8 cellular contexts compared by ENCODE assay signal in genomic region chr12:92927055-92927435, GRCh38. TPM values are rescaled to one million over a fixed set of nuclear protein-coding genes. Genes with fewer than 3 reads are reported as not detected.
DNase-seq lines count a peak whose midpoint lies in the region; ATAC-seq, FAIRE-seq and TF ChIP-seq lines count a peak whose summit lies in the region.

No MANE protein-coding gene starts in this region.

- H4K20me1 ChIP-seq in neural cell (ENCODE audit: insufficient read depth) = no peaks in the 10 kb centered on the region

- H3K9me2 ChIP-seq in neural cell (ENCODE audit: insufficient read depth, low read length) = no peaks in the 10 kb centered on the region

- no peak overlapping the region for H3K9ac ChIP-seq in neural cell (ENCODE audit: low read length)

- DNase-seq in D721Med (ENCODE audit: insufficient read length, low spot score) (no peak), T-helper 22 cell (ENCODE audit: low read depth) (peak; percentile 4), dedifferentiated amniotic fluid mesenchymal stem cell (ENCODE audit: extremely low spot score) (peak; percentile 68), uterus (no peak), NCI-H1105 (lab: John Stamatoyannopoulos, UW) (no peak)

- no peak for FAIRE-seq in D721Med (lab: Jason Lieb, UNC)

- H3K36me3 ChIP-seq in neural cell (ENCODE audit: insufficient read depth, low read length) (no peaks in the 10 kb centered on the region), uterus (no peaks in the 10 kb centered on the region)

- TF ChIP-seq RAD21 in neural cell (conservative IDR thresholded peaks at IDR 0.05) = no peak

- no peaks in the 10 kb centered on the region for H3K27me3 ChIP-seq in neural cell (ENCODE audit: insufficient read depth, low read depth, low read length)
- no peaks in the 10 kb centered on the region for H3K27me3 ChIP-seq in uterus

- TF ChIP-seq POLR2A in uterus (IDR thresholded peaks at IDR 0.05) = no peak

- H3K4me3 ChIP-seq in neural cell (ENCODE audit: low read length) (peak overlapping the region; percentile 79), uterus (no peak overlapping the region)

- H3K9me3 ChIP-seq in neural cell (ENCODE audit: low read length) (no peaks in the 10 kb centered on the region), uterus (no peaks in the 10 kb centered on the region)

- H3K27ac ChIP-seq in neural cell (ENCODE audit: low read length) = no peak overlapping the region
- H3K27ac ChIP-seq in uterus = peak overlapping the region; percentile 98 to 100

- H3K4me2 ChIP-seq in neural cell (ENCODE audit: low read length) = peak overlapping the region; percentile 84

- TF ChIP-seq EP300 in neural cell (conservative IDR thresholded peaks at IDR 0.05; ENCODE audit: poor library complexity, severe bottlenecking) = no peak

- intact Hi-C loops in uterus (cut with DNase I; ENCODE audit: low total_unique reads) = no loop called here

- peak; percentile 30 for ATAC-seq in HG02973 (IDR thresholded peaks at IDR 0.05; ENCODE audit: unreplicated experiment)
- ATAC-seq in GM19455 (IDR thresholded peaks at IDR 0.05; ENCODE audit: unreplicated experiment) = no peak

- H3K79me2 ChIP-seq in neural cell (replicated peaks; ENCODE audit: insufficient read depth, low read length) = peaks cover 15% of the 10 kb centered on the region

- H2AFZ ChIP-seq in neural cell (ENCODE audit: low read depth, low read length) = no peak overlapping the region

- H3F3A ChIP-seq in neural cell (ENCODE audit: insufficient read depth, low read length, poor library complexity, severe bottlenecking) = no peaks in the 10 kb centered on the region

- TF ChIP-seq CTCF in D721Med (IDR thresholded peaks at IDR 0.05; ENCODE audit: insufficient read depth, missing control alignments) (peak; percentile 16), neural cell (IDR thresholded peaks at IDR 0.05; ENCODE audit: poor library complexity, severe bottlenecking) (no peak), uterus (IDR thresholded peaks at IDR 0.05) (peak in 2 of 4 experiments; percentile 5 to 10)

- H3K4me1 ChIP-seq in uterus = no peaks in the 10 kb centered on the region

TF ChIP-seq in neural cell, 6 proteins besides CTCF, POLR2A, EP300 and RAD21:
- no peak for TF ChIP-seq REST (IDR thresholded peaks at IDR 0.05; ENCODE audit: borderline replicate concordance)
- TF ChIP-seq TAF1 (IDR thresholded peaks at IDR 0.05; ENCODE audit: low read depth) = no peak
- TF ChIP-seq SMC3 (conservative IDR thresholded peaks at IDR 0.05; ENCODE audit: poor library complexity) = no peak
- TF ChIP-seq EZH2 (IDR thresholded peaks at IDR 0.05; ENCODE audit: borderline replicate concordance, insufficient read depth, low read length, poor library complexity, severe bottlenecking) = no peak
- no peak for TF ChIP-seq MXI1 (conservative IDR thresholded peaks at IDR 0.05; ENCODE audit: poor library complexity, severe bottlenecking)
- no peak for TF ChIP-seq POLR2AphosphoS5 (IDR thresholded peaks at IDR 0.05)

RNA-seq across cellular contexts. Expression of gene EEA1, which starts 2.0 kb away (rescaled TPM):
- polyA plus RNA-seq in neural cell = 4.5 and 5.6 TPM in 2 replicates
- 15.8 and 22.8 TPM in 2 replicates for polyA minus RNA-seq in neural cell
- total RNA-seq in uterus = 10 to 100 TPM; 15.4 to 53.0 (median 31.6) TPM

Comparison
In these comparisons a context has a peak if more than half of its experiments do, and no peak if none do; other contexts are left out.
1. DNase-seq: peak in T-helper 22 cell (single experiment) and dedifferentiated amniotic fluid mesenchymal stem cell (single experiment); none in D721Med (single experiment), uterus (0 of 2) and NCI-H1105 (single experiment).